In the genomic region with DNA sequence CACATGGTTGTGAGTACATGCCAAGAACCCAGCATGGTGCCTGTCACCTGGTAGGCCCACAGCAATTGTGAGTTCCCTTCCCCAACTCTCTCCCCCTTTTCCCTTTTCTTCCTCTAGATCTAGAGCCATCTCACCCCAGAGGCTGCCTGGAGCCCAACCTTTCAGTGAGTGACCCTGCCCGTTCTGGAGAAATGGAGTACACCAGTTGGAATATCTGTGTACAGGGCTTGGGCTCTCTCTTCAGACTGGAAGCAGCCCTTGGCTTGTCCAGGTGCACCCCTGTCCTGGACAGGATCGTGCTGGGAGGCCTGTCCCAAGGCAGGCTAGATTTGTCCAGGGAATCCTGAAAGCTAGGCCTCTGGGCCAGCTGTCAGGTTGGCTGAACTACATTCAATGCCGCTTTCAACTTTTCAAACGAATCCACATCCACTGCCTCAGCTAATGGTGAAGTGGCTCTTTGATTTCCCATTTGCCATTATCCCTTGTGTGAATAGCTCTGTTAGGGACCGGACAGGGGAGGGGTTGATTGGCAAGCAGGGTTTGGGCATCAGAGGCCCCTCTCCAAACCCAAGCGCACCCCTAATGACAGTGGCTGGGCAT, we compare ENCODE assay signal across 2 cellular contexts.
TF ChIP-seq lines count a peak whose summit lies in the region.

No MANE protein-coding gene starts in this region.

TF ChIP-seq in GM23338, 12 proteins besides CTCF, POLR2A, EP300 and RAD21:
- TF ChIP-seq ZNF114 (CRISPR knock-in tag; IDR thresholded peaks at IDR 0.05) (no peak), CREB1 (CRISPR knock-in tag; IDR thresholded peaks at IDR 0.05; ENCODE audit: low read depth) (no peak), STAT1 (IDR thresholded peaks at IDR 0.05; ENCODE audit: unreplicated experiment) (no peak), POLR2AphosphoS5 (IDR thresholded peaks at IDR 0.05; ENCODE audit: low read depth) (no peak), NANOG (IDR thresholded peaks at IDR 0.05; ENCODE audit: borderline replicate concordance) (no peak)
- TF ChIP-seq, protein P1, sequence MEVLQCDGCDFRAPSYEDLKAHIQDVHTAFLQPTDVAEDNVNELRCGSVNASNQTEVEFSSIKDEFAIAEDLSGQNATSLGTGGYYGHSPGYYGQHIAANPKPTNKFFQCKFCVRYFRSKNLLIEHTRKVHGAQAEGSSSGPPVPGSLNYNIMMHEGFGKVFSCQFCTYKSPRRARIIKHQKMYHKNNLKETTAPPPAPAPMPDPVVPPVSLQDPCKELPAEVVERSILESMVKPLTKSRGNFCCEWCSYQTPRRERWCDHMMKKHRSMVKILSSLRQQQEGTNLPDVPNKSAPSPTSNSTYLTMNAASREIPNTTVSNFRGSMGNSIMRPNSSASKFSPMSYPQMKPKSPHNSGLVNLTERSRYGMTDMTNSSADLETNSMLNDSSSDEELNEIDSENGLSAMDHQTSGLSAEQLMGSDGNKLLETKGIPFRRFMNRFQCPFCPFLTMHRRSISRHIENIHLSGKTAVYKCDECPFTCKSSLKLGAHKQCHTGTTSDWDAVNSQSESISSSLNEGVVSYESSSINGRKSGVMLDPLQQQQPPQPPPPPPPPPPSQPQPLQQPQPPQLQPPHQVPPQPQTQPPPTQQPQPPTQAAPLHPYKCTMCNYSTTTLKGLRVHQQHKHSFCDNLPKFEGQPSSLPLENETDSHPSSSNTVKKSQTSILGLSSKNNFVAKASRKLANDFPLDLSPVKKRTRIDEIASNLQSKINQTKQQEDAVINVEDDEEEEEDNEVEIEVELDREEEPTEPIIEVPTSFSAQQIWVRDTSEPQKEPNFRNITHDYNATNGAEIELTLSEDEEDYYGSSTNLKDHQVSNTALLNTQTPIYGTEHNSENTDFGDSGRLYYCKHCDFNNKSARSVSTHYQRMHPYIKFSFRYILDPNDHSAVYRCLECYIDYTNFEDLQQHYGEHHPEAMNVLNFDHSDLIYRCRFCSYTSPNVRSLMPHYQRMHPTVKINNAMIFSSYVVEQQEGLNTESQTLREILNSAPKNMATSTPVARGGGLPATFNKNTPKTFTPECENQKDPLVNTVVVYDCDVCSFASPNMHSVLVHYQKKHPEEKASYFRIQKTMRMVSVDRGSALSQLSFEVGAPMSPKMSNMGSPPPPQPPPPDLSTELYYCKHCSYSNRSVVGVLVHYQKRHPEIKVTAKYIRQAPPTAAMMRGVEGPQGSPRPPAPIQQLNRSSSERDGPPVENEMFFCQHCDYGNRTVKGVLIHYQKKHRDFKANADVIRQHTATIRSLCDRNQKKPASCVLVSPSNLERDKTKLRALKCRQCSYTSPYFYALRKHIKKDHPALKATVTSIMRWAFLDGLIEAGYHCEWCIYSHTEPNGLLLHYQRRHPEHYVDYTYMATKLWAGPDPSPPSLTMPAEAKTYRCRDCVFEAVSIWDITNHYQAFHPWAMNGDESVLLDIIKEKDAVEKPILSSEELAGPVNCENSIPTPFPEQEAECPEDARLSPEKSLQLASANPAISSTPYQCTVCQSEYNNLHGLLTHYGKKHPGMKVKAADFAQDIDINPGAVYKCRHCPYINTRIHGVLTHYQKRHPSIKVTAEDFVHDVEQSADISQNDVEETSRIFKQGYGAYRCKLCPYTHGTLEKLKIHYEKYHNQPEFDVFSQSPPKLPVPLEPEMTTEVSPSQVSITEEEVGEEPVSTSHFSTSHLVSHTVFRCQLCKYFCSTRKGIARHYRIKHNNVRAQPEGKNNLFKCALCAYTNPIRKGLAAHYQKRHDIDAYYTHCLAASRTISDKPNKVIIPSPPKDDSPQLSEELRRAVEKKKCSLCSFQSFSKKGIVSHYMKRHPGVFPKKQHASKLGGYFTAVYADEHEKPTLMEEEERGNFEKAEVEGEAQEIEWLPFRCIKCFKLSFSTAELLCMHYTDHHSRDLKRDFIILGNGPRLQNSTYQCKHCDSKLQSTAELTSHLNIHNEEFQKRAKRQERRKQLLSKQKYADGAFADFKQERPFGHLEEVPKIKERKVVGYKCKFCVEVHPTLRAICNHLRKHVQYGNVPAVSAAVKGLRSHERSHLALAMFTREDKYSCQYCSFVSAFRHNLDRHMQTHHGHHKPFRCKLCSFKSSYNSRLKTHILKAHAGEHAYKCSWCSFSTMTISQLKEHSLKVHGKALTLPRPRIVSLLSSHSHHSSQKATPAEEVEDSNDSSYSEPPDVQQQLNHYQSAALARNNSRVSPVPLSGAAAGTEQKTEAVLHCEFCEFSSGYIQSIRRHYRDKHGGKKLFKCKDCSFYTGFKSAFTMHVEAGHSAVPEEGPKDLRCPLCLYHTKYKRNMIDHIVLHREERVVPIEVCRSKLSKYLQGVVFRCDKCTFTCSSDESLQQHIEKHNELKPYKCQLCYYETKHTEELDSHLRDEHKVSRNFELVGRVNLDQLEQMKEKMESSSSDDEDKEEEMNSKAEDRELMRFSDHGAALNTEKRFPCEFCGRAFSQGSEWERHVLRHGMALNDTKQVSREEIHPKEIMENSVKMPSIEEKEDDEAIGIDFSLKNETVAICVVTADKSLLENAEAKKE (CRISPR knock-in tag; IDR thresholded peaks at IDR 0.05), result no peak
- TF ChIP-seq, protein P2, sequence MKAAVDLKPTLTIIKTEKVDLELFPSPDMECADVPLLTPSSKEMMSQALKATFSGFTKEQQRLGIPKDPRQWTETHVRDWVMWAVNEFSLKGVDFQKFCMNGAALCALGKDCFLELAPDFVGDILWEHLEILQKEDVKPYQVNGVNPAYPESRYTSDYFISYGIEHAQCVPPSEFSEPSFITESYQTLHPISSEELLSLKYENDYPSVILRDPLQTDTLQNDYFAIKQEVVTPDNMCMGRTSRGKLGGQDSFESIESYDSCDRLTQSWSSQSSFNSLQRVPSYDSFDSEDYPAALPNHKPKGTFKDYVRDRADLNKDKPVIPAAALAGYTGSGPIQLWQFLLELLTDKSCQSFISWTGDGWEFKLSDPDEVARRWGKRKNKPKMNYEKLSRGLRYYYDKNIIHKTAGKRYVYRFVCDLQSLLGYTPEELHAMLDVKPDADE (IDR thresholded peaks at IDR 0.05), result no peak
- TF ChIP-seq, protein P3, sequence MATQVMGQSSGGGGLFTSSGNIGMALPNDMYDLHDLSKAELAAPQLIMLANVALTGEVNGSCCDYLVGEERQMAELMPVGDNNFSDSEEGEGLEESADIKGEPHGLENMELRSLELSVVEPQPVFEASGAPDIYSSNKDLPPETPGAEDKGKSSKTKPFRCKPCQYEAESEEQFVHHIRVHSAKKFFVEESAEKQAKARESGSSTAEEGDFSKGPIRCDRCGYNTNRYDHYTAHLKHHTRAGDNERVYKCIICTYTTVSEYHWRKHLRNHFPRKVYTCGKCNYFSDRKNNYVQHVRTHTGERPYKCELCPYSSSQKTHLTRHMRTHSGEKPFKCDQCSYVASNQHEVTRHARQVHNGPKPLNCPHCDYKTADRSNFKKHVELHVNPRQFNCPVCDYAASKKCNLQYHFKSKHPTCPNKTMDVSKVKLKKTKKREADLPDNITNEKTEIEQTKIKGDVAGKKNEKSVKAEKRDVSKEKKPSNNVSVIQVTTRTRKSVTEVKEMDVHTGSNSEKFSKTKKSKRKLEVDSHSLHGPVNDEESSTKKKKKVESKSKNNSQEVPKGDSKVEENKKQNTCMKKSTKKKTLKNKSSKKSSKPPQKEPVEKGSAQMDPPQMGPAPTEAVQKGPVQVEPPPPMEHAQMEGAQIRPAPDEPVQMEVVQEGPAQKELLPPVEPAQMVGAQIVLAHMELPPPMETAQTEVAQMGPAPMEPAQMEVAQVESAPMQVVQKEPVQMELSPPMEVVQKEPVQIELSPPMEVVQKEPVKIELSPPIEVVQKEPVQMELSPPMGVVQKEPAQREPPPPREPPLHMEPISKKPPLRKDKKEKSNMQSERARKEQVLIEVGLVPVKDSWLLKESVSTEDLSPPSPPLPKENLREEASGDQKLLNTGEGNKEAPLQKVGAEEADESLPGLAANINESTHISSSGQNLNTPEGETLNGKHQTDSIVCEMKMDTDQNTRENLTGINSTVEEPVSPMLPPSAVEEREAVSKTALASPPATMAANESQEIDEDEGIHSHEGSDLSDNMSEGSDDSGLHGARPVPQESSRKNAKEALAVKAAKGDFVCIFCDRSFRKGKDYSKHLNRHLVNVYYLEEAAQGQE (IDR thresholded peaks at IDR 0.05; ENCODE audit: unreplicated experiment), result no peak

TF ChIP-seq in H1, 55 proteins besides CTCF, POLR2A, EP300 and RAD21:
- TF ChIP-seq CBX5 (IDR thresholded peaks at IDR 0.05; ENCODE audit: low read depth, low read length), result no peak
- no peak for TF ChIP-seq BRCA1 (IDR thresholded peaks at IDR 0.05; ENCODE audit: low read depth, low read length)
- TF ChIP-seq CHD2 (IDR thresholded peaks at IDR 0.05; ENCODE audit: low read length), result no peak
- no peak for TF ChIP-seq ZNF274 (IDR thresholded peaks at IDR 0.05; ENCODE audit: borderline replicate concordance, extremely low read depth, low read length)
- no peak for TF ChIP-seq GABPA (IDR thresholded peaks at IDR 0.05; ENCODE audit: borderline replicate concordance, insufficient read depth, low read length)
- TF ChIP-seq BCL11A (IDR thresholded peaks at IDR 0.05; ENCODE audit: low read depth in 2 of 2, low read length in 2 of 2), result no peak
- TF ChIP-seq, protein P4, sequence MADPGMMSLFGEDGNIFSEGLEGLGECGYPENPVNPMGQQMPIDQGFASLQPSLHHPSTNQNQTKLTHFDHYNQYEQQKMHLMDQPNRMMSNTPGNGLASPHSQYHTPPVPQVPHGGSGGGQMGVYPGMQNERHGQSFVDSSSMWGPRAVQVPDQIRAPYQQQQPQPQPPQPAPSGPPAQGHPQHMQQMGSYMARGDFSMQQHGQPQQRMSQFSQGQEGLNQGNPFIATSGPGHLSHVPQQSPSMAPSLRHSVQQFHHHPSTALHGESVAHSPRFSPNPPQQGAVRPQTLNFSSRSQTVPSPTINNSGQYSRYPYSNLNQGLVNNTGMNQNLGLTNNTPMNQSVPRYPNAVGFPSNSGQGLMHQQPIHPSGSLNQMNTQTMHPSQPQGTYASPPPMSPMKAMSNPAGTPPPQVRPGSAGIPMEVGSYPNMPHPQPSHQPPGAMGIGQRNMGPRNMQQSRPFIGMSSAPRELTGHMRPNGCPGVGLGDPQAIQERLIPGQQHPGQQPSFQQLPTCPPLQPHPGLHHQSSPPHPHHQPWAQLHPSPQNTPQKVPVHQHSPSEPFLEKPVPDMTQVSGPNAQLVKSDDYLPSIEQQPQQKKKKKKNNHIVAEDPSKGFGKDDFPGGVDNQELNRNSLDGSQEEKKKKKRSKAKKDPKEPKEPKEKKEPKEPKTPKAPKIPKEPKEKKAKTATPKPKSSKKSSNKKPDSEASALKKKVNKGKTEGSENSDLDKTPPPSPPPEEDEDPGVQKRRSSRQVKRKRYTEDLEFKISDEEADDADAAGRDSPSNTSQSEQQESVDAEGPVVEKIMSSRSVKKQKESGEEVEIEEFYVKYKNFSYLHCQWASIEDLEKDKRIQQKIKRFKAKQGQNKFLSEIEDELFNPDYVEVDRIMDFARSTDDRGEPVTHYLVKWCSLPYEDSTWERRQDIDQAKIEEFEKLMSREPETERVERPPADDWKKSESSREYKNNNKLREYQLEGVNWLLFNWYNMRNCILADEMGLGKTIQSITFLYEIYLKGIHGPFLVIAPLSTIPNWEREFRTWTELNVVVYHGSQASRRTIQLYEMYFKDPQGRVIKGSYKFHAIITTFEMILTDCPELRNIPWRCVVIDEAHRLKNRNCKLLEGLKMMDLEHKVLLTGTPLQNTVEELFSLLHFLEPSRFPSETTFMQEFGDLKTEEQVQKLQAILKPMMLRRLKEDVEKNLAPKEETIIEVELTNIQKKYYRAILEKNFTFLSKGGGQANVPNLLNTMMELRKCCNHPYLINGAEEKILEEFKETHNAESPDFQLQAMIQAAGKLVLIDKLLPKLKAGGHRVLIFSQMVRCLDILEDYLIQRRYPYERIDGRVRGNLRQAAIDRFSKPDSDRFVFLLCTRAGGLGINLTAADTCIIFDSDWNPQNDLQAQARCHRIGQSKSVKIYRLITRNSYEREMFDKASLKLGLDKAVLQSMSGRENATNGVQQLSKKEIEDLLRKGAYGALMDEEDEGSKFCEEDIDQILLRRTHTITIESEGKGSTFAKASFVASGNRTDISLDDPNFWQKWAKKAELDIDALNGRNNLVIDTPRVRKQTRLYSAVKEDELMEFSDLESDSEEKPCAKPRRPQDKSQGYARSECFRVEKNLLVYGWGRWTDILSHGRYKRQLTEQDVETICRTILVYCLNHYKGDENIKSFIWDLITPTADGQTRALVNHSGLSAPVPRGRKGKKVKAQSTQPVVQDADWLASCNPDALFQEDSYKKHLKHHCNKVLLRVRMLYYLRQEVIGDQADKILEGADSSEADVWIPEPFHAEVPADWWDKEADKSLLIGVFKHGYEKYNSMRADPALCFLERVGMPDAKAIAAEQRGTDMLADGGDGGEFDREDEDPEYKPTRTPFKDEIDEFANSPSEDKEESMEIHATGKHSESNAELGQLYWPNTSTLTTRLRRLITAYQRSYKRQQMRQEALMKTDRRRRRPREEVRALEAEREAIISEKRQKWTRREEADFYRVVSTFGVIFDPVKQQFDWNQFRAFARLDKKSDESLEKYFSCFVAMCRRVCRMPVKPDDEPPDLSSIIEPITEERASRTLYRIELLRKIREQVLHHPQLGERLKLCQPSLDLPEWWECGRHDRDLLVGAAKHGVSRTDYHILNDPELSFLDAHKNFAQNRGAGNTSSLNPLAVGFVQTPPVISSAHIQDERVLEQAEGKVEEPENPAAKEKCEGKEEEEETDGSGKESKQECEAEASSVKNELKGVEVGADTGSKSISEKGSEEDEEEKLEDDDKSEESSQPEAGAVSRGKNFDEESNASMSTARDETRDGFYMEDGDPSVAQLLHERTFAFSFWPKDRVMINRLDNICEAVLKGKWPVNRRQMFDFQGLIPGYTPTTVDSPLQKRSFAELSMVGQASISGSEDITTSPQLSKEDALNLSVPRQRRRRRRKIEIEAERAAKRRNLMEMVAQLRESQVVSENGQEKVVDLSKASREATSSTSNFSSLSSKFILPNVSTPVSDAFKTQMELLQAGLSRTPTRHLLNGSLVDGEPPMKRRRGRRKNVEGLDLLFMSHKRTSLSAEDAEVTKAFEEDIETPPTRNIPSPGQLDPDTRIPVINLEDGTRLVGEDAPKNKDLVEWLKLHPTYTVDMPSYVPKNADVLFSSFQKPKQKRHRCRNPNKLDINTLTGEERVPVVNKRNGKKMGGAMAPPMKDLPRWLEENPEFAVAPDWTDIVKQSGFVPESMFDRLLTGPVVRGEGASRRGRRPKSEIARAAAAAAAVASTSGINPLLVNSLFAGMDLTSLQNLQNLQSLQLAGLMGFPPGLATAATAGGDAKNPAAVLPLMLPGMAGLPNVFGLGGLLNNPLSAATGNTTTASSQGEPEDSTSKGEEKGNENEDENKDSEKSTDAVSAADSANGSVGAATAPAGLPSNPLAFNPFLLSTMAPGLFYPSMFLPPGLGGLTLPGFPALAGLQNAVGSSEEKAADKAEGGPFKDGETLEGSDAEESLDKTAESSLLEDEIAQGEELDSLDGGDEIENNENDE (IDR thresholded peaks at IDR 0.05; ENCODE audit: insufficient replicate concordance, low read length), result no peak
- TF ChIP-seq, protein P5, sequence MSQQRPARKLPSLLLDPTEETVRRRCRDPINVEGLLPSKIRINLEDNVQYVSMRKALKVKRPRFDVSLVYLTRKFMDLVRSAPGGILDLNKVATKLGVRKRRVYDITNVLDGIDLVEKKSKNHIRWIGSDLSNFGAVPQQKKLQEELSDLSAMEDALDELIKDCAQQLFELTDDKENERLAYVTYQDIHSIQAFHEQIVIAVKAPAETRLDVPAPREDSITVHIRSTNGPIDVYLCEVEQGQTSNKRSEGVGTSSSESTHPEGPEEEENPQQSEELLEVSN (IDR thresholded peaks at IDR 0.05), result no peak
- TF ChIP-seq ASH2L (IDR thresholded peaks at IDR 0.05; ENCODE audit: low read length), result no peak
- TF ChIP-seq CTBP2 (IDR thresholded peaks at IDR 0.05; ENCODE audit: borderline replicate concordance, insufficient read depth, insufficient read length, low read length), result no peak
- TF ChIP-seq SIX5 (IDR thresholded peaks at IDR 0.05; ENCODE audit: low read depth, low read length), result no peak
- TF ChIP-seq EGR1 (IDR thresholded peaks at IDR 0.05; ENCODE audit: borderline replicate concordance, low read depth, low read length), result no peak
- no peak for TF ChIP-seq JUN (IDR thresholded peaks at IDR 0.05; ENCODE audit: low read depth, low read length)
- no peak for TF ChIP-seq RNF2 (IDR thresholded peaks at IDR 0.05; ENCODE audit: borderline replicate concordance, low read depth, low read length, missing control alignments, poor library complexity, severe bottlenecking)
- no peak for TF ChIP-seq NANOG (IDR thresholded peaks at IDR 0.05; ENCODE audit: insufficient read depth, low read depth, low read length, poor library complexity, severe bottlenecking)
- TF ChIP-seq HDAC2 (IDR thresholded peaks at IDR 0.05; ENCODE audit: borderline replicate concordance in 1 of 2, low read depth in 2 of 2, low read length in 2 of 2), result no peak
- no peak for TF ChIP-seq KDM5A (IDR thresholded peaks at IDR 0.05; ENCODE audit: low read length)
- TF ChIP-seq CHD1 (IDR thresholded peaks at IDR 0.05; ENCODE audit: low read depth, low read length), result no peak
